Comparison of ENCODE assay signal across 1 cellular context in genomic region chr9:124465736-124466135, GRCh38.
TF ChIP-seq lines count a peak whose summit lies in the region.

No MANE protein-coding gene starts in this region.

TF ChIP-seq in HepG2, 621 proteins besides CTCF, POLR2A, EP300 and RAD21:
- TF ChIP-seq NFIC (IDR thresholded peaks at IDR 0.05; ENCODE audit: low read length) = no peak
- no peak for TF ChIP-seq ZNF510 (CRISPR knock-in tag; IDR thresholded peaks at IDR 0.05; ENCODE audit: low read depth)
- 0 out of 2 replicates have a peak, but pooled peaks have one; percentile 31 for TF ChIP-seq ZNF629 (CRISPR knock-in tag; conservative IDR thresholded peaks at IDR 0.05)
